8 cellular contexts compared by ENCODE assay signal in the genomic region with DNA sequence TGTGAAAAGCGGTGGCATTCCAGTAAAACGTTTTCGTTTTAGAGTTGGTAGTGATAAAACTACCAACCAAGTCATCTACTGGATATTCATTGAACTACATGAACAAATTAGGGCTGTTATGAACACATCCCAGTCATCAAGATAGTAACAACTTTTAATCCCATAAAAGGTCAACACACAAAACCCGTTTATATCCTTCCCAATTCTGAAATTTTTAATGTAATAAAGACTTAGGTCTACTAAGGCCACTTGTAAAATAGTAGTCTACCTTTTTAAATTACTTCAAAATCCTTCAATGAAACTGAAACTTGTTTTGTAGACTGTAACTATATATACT. TPM values are rescaled to one million over a fixed set of nuclear protein-coding genes. Genes with fewer than 3 reads are reported as not detected.
DNase-seq lines count a peak whose midpoint lies in the region; ATAC-seq, FAIRE-seq and TF ChIP-seq lines count a peak whose summit lies in the region.

No MANE protein-coding gene starts in this region.

- no peaks in the 10 kb centered on the region for H3K9me3 ChIP-seq in PC-3 (ENCODE audit: low read length)
- no peaks in the 10 kb centered on the region for H3K9me3 ChIP-seq in endothelial cell of umbilical vein (replicated peaks; ENCODE audit: control insufficient read depth, insufficient read depth, low read length)

- CTCF ChIA-PET in PC-3 (lab: Charles Lee), result no interaction called here
- CTCF ChIA-PET in endothelial cell of umbilical vein (lab: Charles Lee), result no interaction called here

- DNase-seq in PC-3 (peak; percentile 5), endothelial cell of umbilical vein (ENCODE audit: low read depth, low spot score) (peak; percentile 3), EL (no peak), NCI-H524 treated with DMSO at 0.1 percent for 48 hours (lab: John Stamatoyannopoulos, UW) (no peak)

- TF ChIP-seq CTCF in GM12872 (IDR thresholded peaks at IDR 0.05; ENCODE audit: insufficient read depth, low read depth, low read length) (0 out of 3 replicates have a peak, but pooled peaks have one; percentile 12), PC-3 (conservative IDR thresholded peaks at IDR 0.05; ENCODE audit: low read depth, low read length) (no peak), endothelial cell of umbilical vein (IDR thresholded peaks at IDR 0.05; ENCODE audit: extremely low read depth in 1 of 2, insufficient read depth in 1 of 2, low read depth in 1 of 2, low read length in 2 of 2) (no peak)

- H3K27me3 ChIP-seq in PC-3 (ENCODE audit: low read length), result no peaks in the 10 kb centered on the region
- no peaks in the 10 kb centered on the region for H3K27me3 ChIP-seq in endothelial cell of umbilical vein (ENCODE audit: control insufficient read depth in 2 of 2, insufficient read depth in 2 of 2, low read length in 2 of 2)
- H3K27me3 ChIP-seq in rectal smooth muscle tissue (ENCODE audit: control insufficient read depth, insufficient read depth, low read length), result no peaks in the 10 kb centered on the region

- peaks cover 26% of the 10 kb centered on the region for H3K4me1 ChIP-seq in PC-3 (ENCODE audit: insufficient read depth, low read length)
- H3K4me1 ChIP-seq in endothelial cell of umbilical vein (ENCODE audit: control insufficient read depth, extremely low read depth, insufficient read depth, low read length), result peaks cover 22% of the 10 kb centered on the region
- peaks cover 5% of the 10 kb centered on the region for H3K4me1 ChIP-seq in rectal smooth muscle tissue (ENCODE audit: control insufficient read depth, insufficient read depth, low read length)

- H4K20me1 ChIP-seq in PC-3 (ENCODE audit: low read length) (peaks cover 16% of the 10 kb centered on the region), endothelial cell of umbilical vein (replicated peaks; ENCODE audit: control insufficient read depth, extremely low read depth, insufficient read depth, low read length) (no peaks in the 10 kb centered on the region)

- peak overlapping the region; percentile 94 for H3K9ac ChIP-seq in PC-3 (ENCODE audit: low read length)
- no peak overlapping the region for H3K9ac ChIP-seq in endothelial cell of umbilical vein (replicated peaks; ENCODE audit: extremely low read depth, insufficient read depth, low read length)
- H3K9ac ChIP-seq in rectal smooth muscle tissue (ENCODE audit: low read length), result no peak overlapping the region

- dilution Hi-C loops in endothelial cell of umbilical vein (cut with MboI; ENCODE audit: extremely low pct_ligation_motif_present, low sequenced_read_pairs), result no loop called here

- FAIRE-seq in endothelial cell of umbilical vein (lab: Jason Lieb, UNC), result no peak

- BruUV-seq in PC-3 (replicated peaks; lab: Mats Ljungman, UMichigan) (no TSS peak), endothelial cell of umbilical vein (replicated peaks; lab: Mats Ljungman, UMichigan) (no TSS peak)

- TF ChIP-seq POLR2A in endothelial cell of umbilical vein (IDR thresholded peaks at IDR 0.05; ENCODE audit: low read depth, low read length), result no peak

- no peaks in the 10 kb centered on the region for H3K9me2 ChIP-seq in PC-3 (replicated peaks; ENCODE audit: low read length)

- POLR2A ChIA-PET in PC-3 (lab: Charles Lee; ENCODE audit: unreplicated experiment), result no interaction called here
- POLR2A ChIA-PET in endothelial cell of umbilical vein (lab: Charles Lee), result no interaction called here

- 0 out of 2 replicates have a peak overlapping the region, but pooled peaks have one; percentile 82 for H3K27ac ChIP-seq in PC-3 (ENCODE audit: low read length)
- no peak overlapping the region for H3K27ac ChIP-seq in endothelial cell of umbilical vein (ENCODE audit: insufficient read depth, low read depth, low read length)
- no peak overlapping the region for H3K27ac ChIP-seq in rectal smooth muscle tissue (ENCODE audit: low read depth, low read length)

- no peaks in the 10 kb centered on the region for H3K9me1 ChIP-seq in endothelial cell of umbilical vein (replicated peaks; ENCODE audit: control insufficient read depth, extremely low read depth, insufficient read depth, low read length)

- intact Hi-C loops in PC-3 (cut with micrococcal nuclease), result no loop called here
- intact Hi-C loops in endothelial cell of umbilical vein (cut with micrococcal nuclease), result loop anchor here (2.0 kb wide), 1 partner anchor 40 kb away; no protein-coding TSS in a partner anchor

- peak overlapping the region; percentile 98 for H3K4me3 ChIP-seq in PC-3 (ENCODE audit: low read length)
- peak overlapping the region in 2 of 3 experiments; percentile 61 to 88 for H3K4me3 ChIP-seq in endothelial cell of umbilical vein (replicated peaks in 1 of 3; ENCODE audit: insufficient read depth in 1 of 3, low read depth in 1 of 3, low read length in 3 of 3)
- H3K4me3 ChIP-seq in rectal smooth muscle tissue (ENCODE audit: low read length), result peak overlapping the region; percentile 90

- peaks cover 59% of the 10 kb centered on the region for H3K79me2 ChIP-seq in PC-3 (ENCODE audit: low read length)
- peaks cover 41% of the 10 kb centered on the region for H3K79me2 ChIP-seq in endothelial cell of umbilical vein (ENCODE audit: control insufficient read depth, insufficient read depth, low read length)

- peak overlapping the region; percentile 89 for H3K4me2 ChIP-seq in PC-3 (ENCODE audit: low read length)
- H3K4me2 ChIP-seq in endothelial cell of umbilical vein (ENCODE audit: insufficient read depth, low read length), result peak overlapping the region; percentile 93

- H3F3A ChIP-seq in PC-3 (ENCODE audit: low read length, unreplicated experiment), result no peaks in the 10 kb centered on the region

- H3K36me3 ChIP-seq in PC-3 (ENCODE audit: low read depth, low read length) (peaks cover 9% of the 10 kb centered on the region; the same call in 1 of the 2 replicates), endothelial cell of umbilical vein (ENCODE audit: control insufficient read depth in 2 of 2, extremely low read depth in 1 of 2, insufficient read depth in 2 of 2, low read length in 2 of 2) (peaks cover 2 to 4% of the 10 kb centered on the region in 2 experiments), rectal smooth muscle tissue (ENCODE audit: control insufficient read depth, insufficient read depth, low read length) (peaks cover 2% of the 10 kb centered on the region)

- ATAC-seq in PC-3, result no peak
- ATAC-seq in GM19463 (IDR thresholded peaks at IDR 0.05; ENCODE audit: unreplicated experiment), result no peak
- no peak for ATAC-seq in HG03432 (IDR thresholded peaks at IDR 0.05; ENCODE audit: unreplicated experiment)

- H2AFZ ChIP-seq in PC-3 (ENCODE audit: low read length), result no peak overlapping the region
- no peak overlapping the region for H2AFZ ChIP-seq in endothelial cell of umbilical vein (ENCODE audit: low read depth, low read length)

TF ChIP-seq in endothelial cell of umbilical vein, 7 proteins besides CTCF, POLR2A, EP300 and RAD21:
- TF ChIP-seq EZH2 (IDR thresholded peaks at IDR 0.05; ENCODE audit: borderline replicate concordance, low read depth, low read length, severe bottlenecking) (no peak), POLR2AphosphoS5 (IDR thresholded peaks at IDR 0.05; ENCODE audit: insufficient read depth, low read depth, low read length) (no peak), FOS (IDR thresholded peaks at IDR 0.05; ENCODE audit: borderline replicate concordance, insufficient read depth, low read length) (no peak), MYC (IDR thresholded peaks at IDR 0.05; ENCODE audit: low read depth, low read length) (no peak), GATA2 (IDR thresholded peaks at IDR 0.05; ENCODE audit: insufficient read depth, insufficient read length, low read depth, low read length) (no peak)
- TF ChIP-seq, protein P1, sequence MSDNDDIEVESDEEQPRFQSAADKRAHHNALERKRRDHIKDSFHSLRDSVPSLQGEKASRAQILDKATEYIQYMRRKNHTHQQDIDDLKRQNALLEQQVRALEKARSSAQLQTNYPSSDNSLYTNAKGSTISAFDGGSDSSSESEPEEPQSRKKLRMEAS (IDR thresholded peaks at IDR 0.05; ENCODE audit: insufficient read depth, insufficient read length), result no peak

RNA-seq across cellular contexts. Expression of a gene that starts 1.2 kb away (rescaled TPM):
- 14.9 and 15.7 TPM in 2 replicates for total RNA-seq in PC-3 (2014; rRNA removed)
- 23.6 and 25.8 TPM in 2 replicates for total RNA-seq in endothelial cell of umbilical vein
- 4.6 and 5.2 TPM in 2 replicates for polyA plus RNA-seq in endothelial cell of umbilical vein
- 8.2 and 8.3 TPM in 2 replicates for polyA plus RNA-seq in endothelial cell of umbilical vein (2011; cell fraction: cytosol; rRNA removed)
- 13.7 and 19.0 TPM in 2 replicates for polyA plus RNA-seq in endothelial cell of umbilical vein (2011; cell fraction: nucleus; rRNA removed)
- polyA plus RNA-seq in endothelial cell of umbilical vein (2012), result 23.8 and 24.2 TPM in 2 replicates
- polyA minus RNA-seq in endothelial cell of umbilical vein, result 9.9 and 11.8 TPM in 2 replicates
- 45.0 TPM for polyA minus RNA-seq in endothelial cell of umbilical vein (2011; cell fraction: cytosol; rRNA and poly(A)+ RNA removed)
- polyA minus RNA-seq in endothelial cell of umbilical vein (2011; cell fraction: nucleus; rRNA and poly(A)+ RNA removed), result 17.0 and 21.3 TPM in 2 replicates

RNA-seq across cellular contexts. Expression of a gene that starts 46.5 kb away (rescaled TPM):
- total RNA-seq in PC-3 (2014; rRNA removed), result 0.15 and 0.23 TPM in 2 replicates
- 0.21 and 0.31 TPM in 2 replicates for total RNA-seq in endothelial cell of umbilical vein
- 0.14 and 0.18 TPM in 2 replicates for polyA plus RNA-seq in endothelial cell of umbilical vein
- 0.17 and 0.20 TPM in 2 replicates for polyA plus RNA-seq in endothelial cell of umbilical vein (2011; cell fraction: cytosol; rRNA removed)
- polyA plus RNA-seq in endothelial cell of umbilical vein (2011; cell fraction: nucleus; rRNA removed), result 0.13 and 0.22 TPM in 2 replicates
- 0.16 and 0.21 TPM in 2 replicates for polyA plus RNA-seq in endothelial cell of umbilical vein (2012)
- 0.32 and 0.38 TPM in 2 replicates for polyA minus RNA-seq in endothelial cell of umbilical vein
- 2.3 TPM for polyA minus RNA-seq in endothelial cell of umbilical vein (2011; cell fraction: cytosol; rRNA and poly(A)+ RNA removed)
- 0.34 and 0.53 TPM in 2 replicates for polyA minus RNA-seq in endothelial cell of umbilical vein (2011; cell fraction: nucleus; rRNA and poly(A)+ RNA removed)

RNA-seq across cellular contexts. Expression of a gene that starts 46.6 kb away (rescaled TPM):
- total RNA-seq in PC-3 (2014; rRNA removed) (7.8 and 18.5 TPM in 2 replicates), endothelial cell of umbilical vein (75.3 and 76.9 TPM in 2 replicates)
- 6.7 and 8.0 TPM in 2 replicates for polyA plus RNA-seq in endothelial cell of umbilical vein
- polyA plus RNA-seq in endothelial cell of umbilical vein (2011; cell fraction: cytosol; rRNA removed), result 19.3 and 21.5 TPM in 2 replicates
- 30.8 and 38.3 TPM in 2 replicates for polyA plus RNA-seq in endothelial cell of umbilical vein (2011; cell fraction: nucleus; rRNA removed)
- polyA plus RNA-seq in endothelial cell of umbilical vein (2012), result 54.9 and 57.4 TPM in 2 replicates
- 50.5 and 53.5 TPM in 2 replicates for polyA minus RNA-seq in endothelial cell of umbilical vein
- 181 TPM for polyA minus RNA-seq in endothelial cell of umbilical vein (2011; cell fraction: cytosol; rRNA and poly(A)+ RNA removed)
- 132 and 167 TPM in 2 replicates for polyA minus RNA-seq in endothelial cell of umbilical vein (2011; cell fraction: nucleus; rRNA and poly(A)+ RNA removed)

Comparison
In these comparisons a context has a peak if more than half of its experiments do, and no peak if none do; other contexts are left out.
1. DNase-seq: peak in PC-3 (single experiment) and endothelial cell of umbilical vein (single experiment); none in EL (single experiment) and NCI-H524 treated with DMSO at 0.1 percent for 48 hours (single experiment).
2. Peak in every context shown above with its lines, with median percentiles within 50 percentile points of each other: H3K4me3 ChIP-seq.